ENCODE assay signal across 1 cellular context in the genomic region with DNA sequence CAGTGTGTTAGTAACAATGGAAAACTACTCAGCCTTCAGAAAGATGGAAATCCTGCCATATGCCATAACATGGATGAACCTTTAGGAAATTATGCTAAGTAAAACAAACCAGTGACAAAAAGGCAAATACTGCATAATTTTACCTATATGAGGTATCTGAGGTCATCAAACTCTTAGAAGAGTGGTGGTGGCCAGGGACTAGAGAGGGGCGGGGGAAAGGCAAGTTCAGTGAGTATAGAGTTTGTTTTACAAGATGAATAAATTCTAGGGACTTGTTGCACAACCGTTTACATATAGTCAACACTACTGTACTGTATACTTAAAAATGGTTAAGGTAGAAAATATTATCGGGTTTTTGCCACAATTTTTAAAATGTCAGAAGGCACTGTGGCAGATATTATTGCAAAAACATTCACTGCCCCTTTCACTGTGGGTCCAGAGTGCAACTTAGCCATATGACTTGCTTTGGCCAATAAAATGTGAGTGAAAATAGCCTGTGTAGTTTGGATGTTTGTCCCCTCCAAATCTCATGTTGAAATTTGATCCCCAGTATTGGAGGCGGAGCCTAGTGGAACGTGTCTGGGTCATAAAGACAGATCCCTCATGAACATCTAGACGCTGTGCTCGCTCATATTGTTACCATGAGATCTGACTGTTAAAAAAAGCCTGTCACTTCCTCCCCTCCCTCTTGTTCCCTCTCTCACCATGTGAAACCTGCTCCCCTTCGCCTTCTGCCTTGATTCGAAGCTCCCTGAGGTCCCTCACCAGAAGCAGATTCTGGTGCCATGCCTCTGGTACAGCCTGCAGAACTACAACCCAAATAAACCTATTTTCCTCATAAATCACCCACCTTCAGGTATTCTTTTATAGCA.
TF ChIP-seq lines count a peak whose summit lies in the region.

No MANE protein-coding gene starts in this region.

TF ChIP-seq in HepG2, 621 proteins besides CTCF, POLR2A, EP300 and RAD21 (continued from another document and continues in another):
- TF ChIP-seq POGK (CRISPR knock-in tag; conservative IDR thresholded peaks at IDR 0.05) (peak; percentile 68), ZNF3 (CRISPR knock-in tag; IDR thresholded peaks at IDR 0.05) (no peak), GATAD2A (CRISPR knock-in tag; IDR thresholded peaks at IDR 0.05) (peak; percentile 45; the same call in 1 of the 2 replicates), ZNF264 (CRISPR knock-in tag; IDR thresholded peaks at IDR 0.05) (0 out of 2 replicates have a peak, but pooled peaks have one; percentile 52), GPN1 (CRISPR knock-in tag; IDR thresholded peaks at IDR 0.05; ENCODE audit: borderline replicate concordance) (no peak), TAF15 (IDR thresholded peaks at IDR 0.05; ENCODE audit: low read depth, low read length, poor library complexity, severe bottlenecking) (no peak), CREM (IDR thresholded peaks at IDR 0.05) (peak; percentile 52; the same call in 1 of the 2 replicates), CREM (CRISPR knock-in tag; IDR thresholded peaks at IDR 0.05) (no peak), RAD51 (IDR thresholded peaks at IDR 0.05; ENCODE audit: borderline replicate concordance) (0 out of 2 replicates have a peak, but pooled peaks have one; percentile 28), ZNF253 (CRISPR knock-in tag; IDR thresholded peaks at IDR 0.05; ENCODE audit: borderline replicate concordance) (no peak), MED13 (CRISPR knock-in tag; IDR thresholded peaks at IDR 0.05) (no peak), ZNF605 (CRISPR knock-in tag; IDR thresholded peaks at IDR 0.05) (no peak), ZFP82 (CRISPR knock-in tag; IDR thresholded peaks at IDR 0.05; ENCODE audit: borderline replicate concordance) (no peak), ZNF75D (CRISPR knock-in tag; IDR thresholded peaks at IDR 0.05; ENCODE audit: borderline replicate concordance) (no peak), RORA (CRISPR knock-in tag; IDR thresholded peaks at IDR 0.05) (no peak), RFX5 (IDR thresholded peaks at IDR 0.05; ENCODE audit: low read depth, low read length) (no peak), HDAC2 (CRISPR knock-in tag; IDR thresholded peaks at IDR 0.05) (no peak; the same call in 1 of the 2 replicates), POGZ (CRISPR knock-in tag; IDR thresholded peaks at IDR 0.05) (peak; percentile 94), PAXIP1 (CRISPR knock-in tag; conservative IDR thresholded peaks at IDR 0.05) (peak; percentile 86), NR2C2 (CRISPR knock-in tag; IDR thresholded peaks at IDR 0.05; ENCODE audit: borderline replicate concordance) (peak; percentile 44; the same call in 1 of the 2 replicates), NFAT5 (CRISPR knock-in tag; IDR thresholded peaks at IDR 0.05) (no peak), ZNF773 (CRISPR knock-in tag; IDR thresholded peaks at IDR 0.05; ENCODE audit: borderline replicate concordance) (no peak), TEAD3 (CRISPR knock-in tag; optimal IDR thresholded peaks at IDR 0.05; ENCODE audit: borderline replicate concordance) (peak; percentile 58), SUZ12 (IDR thresholded peaks at IDR 0.05; ENCODE audit: low read depth, low read length) (no peak), FOXP1 (IDR thresholded peaks at IDR 0.05) (no peak), FOXP1 (CRISPR knock-in tag; IDR thresholded peaks at IDR 0.05) (peak; percentile 40; the same call in 1 of the 2 replicates), ZBTB33 (CRISPR knock-in tag; IDR thresholded peaks at IDR 0.05) (0 out of 2 replicates have a peak, but pooled peaks have one; percentile 6), ZFYVE20 (CRISPR knock-in tag; IDR thresholded peaks at IDR 0.05; ENCODE audit: borderline replicate concordance, low read depth) (no peak), ZNF670 (CRISPR knock-in tag; IDR thresholded peaks at IDR 0.05; ENCODE audit: borderline replicate concordance) (no peak), ZNF143 (CRISPR knock-in tag; IDR thresholded peaks at IDR 0.05) (no peak)
- TF ChIP-seq, protein P1, sequence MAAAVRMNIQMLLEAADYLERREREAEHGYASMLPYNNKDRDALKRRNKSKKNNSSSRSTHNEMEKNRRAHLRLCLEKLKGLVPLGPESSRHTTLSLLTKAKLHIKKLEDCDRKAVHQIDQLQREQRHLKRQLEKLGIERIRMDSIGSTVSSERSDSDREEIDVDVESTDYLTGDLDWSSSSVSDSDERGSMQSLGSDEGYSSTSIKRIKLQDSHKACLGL (CRISPR knock-in tag; IDR thresholded peaks at IDR 0.05) = no peak
- TF ChIP-seq, protein P2, sequence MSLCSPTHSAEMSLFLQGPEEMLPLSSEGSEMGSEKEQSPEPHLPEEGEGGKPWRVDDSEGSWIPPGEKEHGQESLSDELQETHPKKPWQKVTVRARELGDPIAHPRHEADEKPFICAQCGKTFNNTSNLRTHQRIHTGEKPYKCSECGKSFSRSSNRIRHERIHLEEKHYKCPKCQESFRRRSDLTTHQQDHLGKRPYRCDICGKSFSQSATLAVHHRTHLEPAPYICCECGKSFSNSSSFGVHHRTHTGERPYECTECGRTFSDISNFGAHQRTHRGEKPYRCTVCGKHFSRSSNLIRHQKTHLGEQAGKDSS (CRISPR knock-in tag; IDR thresholded peaks at IDR 0.05; ENCODE audit: borderline replicate concordance, low read depth) = no peak
- TF ChIP-seq, protein P3, sequence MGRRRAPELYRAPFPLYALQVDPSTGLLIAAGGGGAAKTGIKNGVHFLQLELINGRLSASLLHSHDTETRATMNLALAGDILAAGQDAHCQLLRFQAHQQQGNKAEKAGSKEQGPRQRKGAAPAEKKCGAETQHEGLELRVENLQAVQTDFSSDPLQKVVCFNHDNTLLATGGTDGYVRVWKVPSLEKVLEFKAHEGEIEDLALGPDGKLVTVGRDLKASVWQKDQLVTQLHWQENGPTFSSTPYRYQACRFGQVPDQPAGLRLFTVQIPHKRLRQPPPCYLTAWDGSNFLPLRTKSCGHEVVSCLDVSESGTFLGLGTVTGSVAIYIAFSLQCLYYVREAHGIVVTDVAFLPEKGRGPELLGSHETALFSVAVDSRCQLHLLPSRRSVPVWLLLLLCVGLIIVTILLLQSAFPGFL (CRISPR knock-in tag; IDR thresholded peaks at IDR 0.05) = no peak
- TF ChIP-seq, protein P4, sequence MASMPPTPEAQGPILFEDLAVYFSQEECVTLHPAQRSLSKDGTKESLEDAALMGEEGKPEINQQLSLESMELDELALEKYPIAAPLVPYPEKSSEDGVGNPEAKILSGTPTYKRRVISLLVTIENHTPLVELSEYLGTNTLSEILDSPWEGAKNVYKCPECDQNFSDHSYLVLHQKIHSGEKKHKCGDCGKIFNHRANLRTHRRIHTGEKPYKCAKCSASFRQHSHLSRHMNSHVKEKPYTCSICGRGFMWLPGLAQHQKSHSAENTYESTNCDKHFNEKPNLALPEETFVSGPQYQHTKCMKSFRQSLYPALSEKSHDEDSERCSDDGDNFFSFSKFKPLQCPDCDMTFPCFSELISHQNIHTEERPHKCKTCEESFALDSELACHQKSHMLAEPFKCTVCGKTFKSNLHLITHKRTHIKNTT (CRISPR knock-in tag; IDR thresholded peaks at IDR 0.05) = no peak
- TF ChIP-seq, protein P5, sequence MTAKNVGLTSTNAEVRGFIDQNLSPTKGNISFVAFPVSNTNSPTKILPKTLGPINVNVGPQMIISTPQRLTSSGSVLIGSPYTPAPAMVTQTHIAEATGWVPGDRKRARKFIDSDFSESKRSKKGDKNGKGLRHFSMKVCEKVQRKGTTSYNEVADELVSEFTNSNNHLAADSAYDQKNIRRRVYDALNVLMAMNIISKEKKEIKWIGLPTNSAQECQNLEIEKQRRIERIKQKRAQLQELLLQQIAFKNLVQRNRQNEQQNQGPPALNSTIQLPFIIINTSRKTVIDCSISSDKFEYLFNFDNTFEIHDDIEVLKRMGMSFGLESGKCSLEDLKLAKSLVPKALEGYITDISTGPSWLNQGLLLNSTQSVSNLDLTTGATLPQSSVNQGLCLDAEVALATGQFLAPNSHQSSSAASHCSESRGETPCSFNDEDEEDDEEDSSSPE (CRISPR knock-in tag; IDR thresholded peaks at IDR 0.05) = peak; percentile 20; the same call in 1 of the 2 replicates
